Comparison of ENCODE assay signal across 18 cellular contexts in genomic region chr5:52956915-52957747, GRCh38. TPM values are rescaled to one million over a fixed set of nuclear protein-coding genes. Genes with fewer than 3 reads are reported as not detected.
A peak's percentile ranks its signal among the peaks of the same experiment; 100 is the strongest.
DNase-seq lines count a peak whose midpoint lies in the region; ATAC-seq, FAIRE-seq and TF ChIP-seq lines count a peak whose summit lies in the region.
"Had no signal": no experiment of that assay in that cellular context is flagged by ENCODE, and none has a peak within 500 bp of the region (broad histone marks: within the 10 kb centered on the region; RNA-seq: fewer than 3 reads in every experiment).

No MANE protein-coding gene starts in this region.

- TF ChIP-seq CTCF in astrocyte (IDR thresholded peaks at IDR 0.05; ENCODE audit: insufficient read depth, low read depth, low read length) (no peak), esophagus squamous epithelium (IDR thresholded peaks at IDR 0.05) (no peak)

- H3K36me3 Mint-ChIP-seq in astrocyte (ENCODE audit: low read depth, unreplicated experiment): no peaks in the 10 kb centered on the region

- H3K4me2 ChIP-seq in astrocyte (ENCODE audit: low read length): no peak overlapping the region

- H3K27me3 ChIP-seq in astrocyte (ENCODE audit: insufficient read depth, low read length): no peaks in the 10 kb centered on the region
- no peaks in the 10 kb centered on the region for H3K27me3 ChIP-seq in esophagus squamous epithelium

- TF ChIP-seq POLR2A in esophagus squamous epithelium (IDR thresholded peaks at IDR 0.05): no peak

- H2AFZ ChIP-seq in astrocyte (ENCODE audit: low read depth, low read length): no peak overlapping the region

- no peak for FAIRE-seq in astrocyte (lab: Jason Lieb, UNC)

- H3K4me3 ChIP-seq in astrocyte (ENCODE audit: insufficient read depth, low read depth, low read length) (no peak overlapping the region), esophagus squamous epithelium (no peak overlapping the region)
- H3K4me3 ChIP-seq: lower lobe of right lung had no signal

- H3K79me2 ChIP-seq in astrocyte (ENCODE audit: insufficient read depth, low read length): no peaks in the 10 kb centered on the region

- ATAC-seq in GM19397 (IDR thresholded peaks at IDR 0.05; ENCODE audit: unreplicated experiment): peak; percentile 78
- peak; percentile 67 for ATAC-seq in HG02763 (IDR thresholded peaks at IDR 0.05; ENCODE audit: unreplicated experiment)
- ATAC-seq: activated naive CD8-positive, alpha-beta T cell treated with anti-CD3 and anti-CD28 coated beads, Interleukin-2, amount 50 U/mL, for 24 hours; lower lobe of right lung; natural killer cell treated with Interleukin-12 subunit alpha and Interleukin-12 subunit beta and Interleukin-15 and Interleukin-18, amount 100 ng/mL, for 72 hours had no signal

- 72 to 77% methylated on average over 6 of the region's 6 CpGs for WGBS in esophagus squamous epithelium, 2 donors

- H3K4me1 Mint-ChIP-seq in astrocyte (ENCODE audit: low read depth, unreplicated experiment): peaks cover 11% of the 10 kb centered on the region
- H3K4me1 Mint-ChIP-seq: activated naive CD8-positive, alpha-beta T cell treated with anti-CD3 and anti-CD28 coated beads, Interleukin-2, amount 50 U/mL, for 24 hours had no signal

- no peak overlapping the region for H3K4me3 Mint-ChIP-seq in astrocyte (ENCODE audit: unreplicated experiment)
- H3K4me3 Mint-ChIP-seq: activated naive CD8-positive, alpha-beta T cell treated with anti-CD3 and anti-CD28 coated beads, Interleukin-2, amount 50 U/mL, for 24 hours; activated T-cell treated with anti-CD3 and anti-CD28 coated beads, Interleukin-2, amount 50 U/mL, for 24 hours; natural killer cell treated with Interleukin-12 subunit alpha and Interleukin-12 subunit beta and Interleukin-15 and Interleukin-18, amount 100 ng/mL, for 72 hours had no signal

- no peak overlapping the region for H3K27ac ChIP-seq in astrocyte (ENCODE audit: low read depth, low read length)
- no peak overlapping the region for H3K27ac ChIP-seq in esophagus squamous epithelium
- H3K27ac ChIP-seq: lower lobe of right lung had no signal

- no peaks in the 10 kb centered on the region for H3K27me3 Mint-ChIP-seq in astrocyte (ENCODE audit: low read depth, unreplicated experiment)

- intact Hi-C loops in esophagus squamous epithelium (cut with DNase I): no loop called here

- DNase-seq in astrocyte (ENCODE audit: low read depth) (peak; percentile 27), superior temporal gyrus (ENCODE audit: extremely low spot score) (peak; percentile 4), esophagus squamous epithelium (lab: John Stamatoyannopoulos, UW) (no peak), SW480 (ENCODE audit: low spot score) (no peak), GOT3 (lab: John Stamatoyannopoulos, UW) (no peak)
- DNase-seq: activated CD4-positive, alpha-beta T cell treated with anti-CD3 and anti-CD28 coated beads for 48 hours; activated naive CD8-positive, alpha-beta T cell treated with anti-CD3 and anti-CD28 coated beads, Interleukin-2, amount 50 U/mL, for 24 hours; activated T-cell treated with anti-CD3 and anti-CD28 coated beads, Interleukin-2, amount 50 U/mL, for 24 hours; C1 segment of cervical spinal cord; DMS79 treated with DMSO at 0.1 percent for 48 hours; effector CD8-positive, alpha-beta T cell; lower lobe of right lung; NCI-H1092; NCI-H2171; substantia nigra had no signal

- no peaks in the 10 kb centered on the region for H4K20me1 ChIP-seq in astrocyte (ENCODE audit: insufficient read depth, low read length)

- no peaks in the 10 kb centered on the region for H3K4me1 ChIP-seq in astrocyte (ENCODE audit: insufficient read depth, low read length)
- H3K4me1 ChIP-seq in esophagus squamous epithelium: peaks cover 0 to 10% (median 0%) of the 10 kb centered on the region in 3 donors
- H3K4me1 ChIP-seq: lower lobe of right lung had no signal

- no peak overlapping the region for H3K27ac Mint-ChIP-seq in astrocyte (ENCODE audit: unreplicated experiment)
- H3K27ac Mint-ChIP-seq: activated naive CD8-positive, alpha-beta T cell treated with anti-CD3 and anti-CD28 coated beads, Interleukin-2, amount 50 U/mL, for 24 hours; activated T-cell treated with anti-CD3 and anti-CD28 coated beads, Interleukin-2, amount 50 U/mL, for 24 hours; natural killer cell treated with Interleukin-12 subunit alpha and Interleukin-12 subunit beta and Interleukin-15 and Interleukin-18, amount 100 ng/mL, for 72 hours had no signal

- no peaks in the 10 kb centered on the region for H3K9me3 Mint-ChIP-seq in astrocyte (ENCODE audit: unreplicated experiment)
- H3K9me3 Mint-ChIP-seq: activated T-cell treated with anti-CD3 and anti-CD28 coated beads, Interleukin-2, amount 50 U/mL, for 24 hours; natural killer cell treated with Interleukin-12 subunit alpha and Interleukin-12 subunit beta and Interleukin-15 and Interleukin-18, amount 100 ng/mL, for 72 hours had no signal

- H3K9ac ChIP-seq in astrocyte (ENCODE audit: low read length): no peak overlapping the region

- H3K36me3 ChIP-seq in astrocyte (ENCODE audit: insufficient read depth, low read length) (no peaks in the 10 kb centered on the region), esophagus squamous epithelium (no peaks in the 10 kb centered on the region)

- no peaks in the 10 kb centered on the region for H3K9me3 ChIP-seq in astrocyte (ENCODE audit: insufficient read depth, low read depth, low read length)
- no peaks in the 10 kb centered on the region for H3K9me3 ChIP-seq in esophagus squamous epithelium
- H3K9me3 ChIP-seq: lower lobe of right lung had no signal

RNA-seq across cellular contexts. Expression of gene ITGA2, which starts 32.0 kb away (rescaled TPM):
- total RNA-seq in astrocyte (20.1 and 35.9 TPM in 2 replicates), esophagus squamous epithelium (10 to 100 TPM; 12.0 to 28.5 (median 21.6) TPM)

Comparison
In these comparisons a context has a peak if more than half of its experiments do, and no peak if none do; other contexts are left out.
1. DNase-seq: peak in astrocyte (single experiment) and superior temporal gyrus (single experiment); none in esophagus squamous epithelium (single experiment), SW480 (single experiment) and GOT3 (single experiment).